14 cellular contexts compared by ENCODE assay signal in genomic region chr20:37714973-37715657, GRCh38. TPM values are rescaled to one million over a fixed set of nuclear protein-coding genes. Genes with fewer than 3 reads are reported as not detected.
A peak's percentile ranks its signal among the peaks of the same experiment; 100 is the strongest.
DNase-seq lines count a peak whose midpoint lies in the region; ATAC-seq and TF ChIP-seq lines count a peak whose summit lies in the region.
"Had no signal": no experiment of that assay in that cellular context is flagged by ENCODE, and none has a peak within 500 bp of the region (broad histone marks: within the 10 kb centered on the region; RNA-seq: fewer than 3 reads in every experiment).

No MANE protein-coding gene starts in this region.

- H4K20me1 ChIP-seq in mammary epithelial cell (ENCODE audit: insufficient read depth, low read length), result no peaks in the 10 kb centered on the region

- peak; percentile 74 for DNase-seq in EH (ENCODE audit: low read depth)
- DNase-seq in NOMO-1 treated with DMSO at 0.1 percent for 48 hours (lab: John Stamatoyannopoulos, UW; ENCODE audit: unreplicated experiment), result peak; percentile 88
- peak; percentile 64 for DNase-seq in mammary epithelial cell
- no peak for DNase-seq in naive thymus-derived CD4-positive, alpha-beta T cell
- DNase-seq in stimulated activated CD4-positive, alpha-beta T cell treated with anti-CD3 and anti-CD28 coated beads, Interleukin-2, amount 100 ng/mL, for 48 hours, result no peak
- no peak for DNase-seq in DMS53 treated with DMSO at 0.1 percent for 48 hours (lab: John Stamatoyannopoulos, UW; ENCODE audit: unreplicated experiment)
- DNase-seq: activated CD8-positive, alpha-beta memory T cell treated with anti-CD3 and anti-CD28 coated beads for 24 hours; CD4-positive, CD25-positive, alpha-beta regulatory T cell; effector memory CD4-positive, alpha-beta T cell; head of caudate nucleus; left ventricle myocardium inferior; NCI-H146 had no signal

- no peak for TF ChIP-seq CTCF in mammary epithelial cell (conservative IDR thresholded peaks at IDR 0.05 in 1 of 2, IDR thresholded peaks at IDR 0.05 in 1 of 2; ENCODE audit: extremely low read depth in 1 of 2, insufficient read depth in 1 of 2, low read depth in 1 of 2, low read length in 2 of 2)

- peak overlapping the region in 2 of 9 donors; percentile 8 to 21 for H3K27ac Mint-ChIP-seq in naive thymus-derived CD4-positive, alpha-beta T cell

- no peaks in the 10 kb centered on the region for H3K36me3 ChIP-seq in mammary epithelial cell (ENCODE audit: insufficient read depth, low read length)
- no peaks in the 10 kb centered on the region for H3K36me3 ChIP-seq in naive thymus-derived CD4-positive, alpha-beta T cell (ENCODE audit: control insufficient read depth in 2 of 3, insufficient read depth in 3 of 3, low read length in 3 of 3)
- H3K36me3 ChIP-seq: left ventricle myocardium inferior had no signal

- 76% methylated on average over 10 of the region's 10 CpGs for WGBS in mammary epithelial cell (ENCODE audit: low coverage, missing lambda C conversion rate)

- peak; percentile 82 for ATAC-seq in naive thymus-derived CD4-positive, alpha-beta T cell
- ATAC-seq in HG03439 (IDR thresholded peaks at IDR 0.05; ENCODE audit: unreplicated experiment) (no peak), GM19397 (IDR thresholded peaks at IDR 0.05; ENCODE audit: unreplicated experiment) (no peak)

- no peak overlapping the region for H3K4me3 ChIP-seq in mammary epithelial cell (replicated peaks in 1 of 3; ENCODE audit: insufficient read depth in 1 of 3, low read depth in 2 of 3, low read length in 3 of 3)
- no peak overlapping the region for H3K4me3 ChIP-seq in naive thymus-derived CD4-positive, alpha-beta T cell (ENCODE audit: low read length)
- H3K4me3 ChIP-seq: left ventricle myocardium inferior had no signal

- no peak overlapping the region for H2AFZ ChIP-seq in mammary epithelial cell (ENCODE audit: low read depth, low read length)

- CTCF ChIA-PET in mammary epithelial cell (lab: Charles Lee; ENCODE audit: low non-redundant PET), result no interaction called here
- CTCF ChIA-PET in naive thymus-derived CD4-positive, alpha-beta T cell (lab: Charles Lee), result no interaction called here

- H3K4me2 ChIP-seq in mammary epithelial cell (ENCODE audit: insufficient read depth, low read depth, low read length), result no peak overlapping the region

- intact Hi-C loops in mammary epithelial cell (cut with micrococcal nuclease), result no loop called here
- intact Hi-C loops in naive thymus-derived CD4-positive, alpha-beta T cell (cut with micrococcal nuclease), result no loop called here

- POLR2A ChIA-PET in naive thymus-derived CD4-positive, alpha-beta T cell (lab: Charles Lee), result no interaction called here

- H3K79me2 ChIP-seq in mammary epithelial cell (ENCODE audit: insufficient read depth, low read length), result peaks cover 77% of the 10 kb centered on the region

- no peaks in the 10 kb centered on the region for H3K27me3 Mint-ChIP-seq in naive thymus-derived CD4-positive, alpha-beta T cell
- H3K27me3 Mint-ChIP-seq: CD4-positive, CD25-positive, alpha-beta regulatory T cell had no signal

- peaks cover 3 to 52% (median 37%) of the 10 kb centered on the region in 5 donors for H3K36me3 Mint-ChIP-seq in naive thymus-derived CD4-positive, alpha-beta T cell

- H3K4me1 ChIP-seq in mammary epithelial cell (ENCODE audit: insufficient read depth, low read length), result peaks cover 4% of the 10 kb centered on the region
- no peaks in the 10 kb centered on the region for H3K4me1 ChIP-seq in naive thymus-derived CD4-positive, alpha-beta T cell (ENCODE audit: control insufficient read depth in 2 of 2, insufficient read depth in 2 of 2, low read length in 2 of 2)

- H3K9me3 ChIP-seq in mammary epithelial cell (replicated peaks; ENCODE audit: insufficient read depth, low read length), result no peaks in the 10 kb centered on the region
- H3K9me3 ChIP-seq in naive thymus-derived CD4-positive, alpha-beta T cell (ENCODE audit: control insufficient read depth in 2 of 3, low read length in 3 of 3), result no peaks in the 10 kb centered on the region
- H3K9me3 ChIP-seq: left ventricle myocardium inferior had no signal

- no peaks in the 10 kb centered on the region for H3K9me3 Mint-ChIP-seq in naive thymus-derived CD4-positive, alpha-beta T cell
- H3K9me3 Mint-ChIP-seq: CD4-positive, CD25-positive, alpha-beta regulatory T cell had no signal

- no TSS peak for BruUV-seq in mammary epithelial cell (replicated peaks; lab: Mats Ljungman, UMichigan)

- H3K27me3 ChIP-seq in mammary epithelial cell (ENCODE audit: insufficient read depth, low read length), result no peaks in the 10 kb centered on the region
- H3K27me3 ChIP-seq in naive thymus-derived CD4-positive, alpha-beta T cell (ENCODE audit: control insufficient read depth in 2 of 2, insufficient read depth in 2 of 2, low read length in 2 of 2), result no peaks in the 10 kb centered on the region

- peaks cover 8 to 67% (median 49%) of the 10 kb centered on the region in 7 donors for H3K4me1 Mint-ChIP-seq in naive thymus-derived CD4-positive, alpha-beta T cell

- no peak overlapping the region for H3K9ac ChIP-seq in mammary epithelial cell (ENCODE audit: insufficient read depth, low read length)

- dilution Hi-C loops in mammary epithelial cell (cut with HindIII; ENCODE audit: low sequenced_read_pairs), result no loop called here

- no peak overlapping the region for H3K4me3 Mint-ChIP-seq in naive thymus-derived CD4-positive, alpha-beta T cell
- H3K4me3 Mint-ChIP-seq: CD4-positive, CD25-positive, alpha-beta regulatory T cell had no signal

- in situ Hi-C loops in mammary epithelial cell (cut with MboI; ENCODE audit: low sequenced_read_pairs in 2 of 2), result no loop called here

- H3K27ac ChIP-seq in mammary epithelial cell (ENCODE audit: insufficient read depth, low read depth, low read length), result no peak overlapping the region
- no peak overlapping the region for H3K27ac ChIP-seq in naive thymus-derived CD4-positive, alpha-beta T cell (ENCODE audit: low read depth, low read length)
- H3K27ac ChIP-seq: left ventricle myocardium inferior had no signal

RNA-seq across cellular contexts. Expression of gene CTNNBL1, which starts 21.3 kb away (rescaled TPM):
- 10 to 100 TPM; 15.8 to 58.2 TPM for total RNA-seq in mammary epithelial cell
- polyA plus RNA-seq in mammary epithelial cell, result 32.1 TPM
- polyA minus RNA-seq in mammary epithelial cell, result 30.6 TPM
- total RNA-seq in naive thymus-derived CD4-positive, alpha-beta T cell, result 10 to 100 TPM; 41.7 to 72.9 (median 49.1) TPM
- 10 to 100 TPM; 84.0 to 93.4 TPM for polyA plus RNA-seq in naive thymus-derived CD4-positive, alpha-beta T cell

Comparison
In these comparisons a context has a peak if more than half of its experiments do, and no peak if none do; other contexts are left out.
1. DNase-seq: peak in EH (single experiment), NOMO-1 treated with DMSO at 0.1 percent for 48 hours (single experiment) and mammary epithelial cell (single experiment); none in naive thymus-derived CD4-positive, alpha-beta T cell (0 of 9), stimulated activated CD4-positive, alpha-beta T cell treated with anti-CD3 and anti-CD28 coated beads, Interleukin-2, amount 100 ng/mL, for 48 hours (0 of 2) and DMS53 treated with DMSO at 0.1 percent for 48 hours (single experiment).